1 cellular context compared by ENCODE assay signal in genomic region chr19:16801599-16801998, GRCh38.
TF ChIP-seq lines count a peak whose summit lies in the region.

No MANE protein-coding gene starts in this region.

TF ChIP-seq in HEK293, 187 proteins besides CTCF, POLR2A, EP300 and RAD21 (continued from another document):
- TF ChIP-seq, protein P1, sequence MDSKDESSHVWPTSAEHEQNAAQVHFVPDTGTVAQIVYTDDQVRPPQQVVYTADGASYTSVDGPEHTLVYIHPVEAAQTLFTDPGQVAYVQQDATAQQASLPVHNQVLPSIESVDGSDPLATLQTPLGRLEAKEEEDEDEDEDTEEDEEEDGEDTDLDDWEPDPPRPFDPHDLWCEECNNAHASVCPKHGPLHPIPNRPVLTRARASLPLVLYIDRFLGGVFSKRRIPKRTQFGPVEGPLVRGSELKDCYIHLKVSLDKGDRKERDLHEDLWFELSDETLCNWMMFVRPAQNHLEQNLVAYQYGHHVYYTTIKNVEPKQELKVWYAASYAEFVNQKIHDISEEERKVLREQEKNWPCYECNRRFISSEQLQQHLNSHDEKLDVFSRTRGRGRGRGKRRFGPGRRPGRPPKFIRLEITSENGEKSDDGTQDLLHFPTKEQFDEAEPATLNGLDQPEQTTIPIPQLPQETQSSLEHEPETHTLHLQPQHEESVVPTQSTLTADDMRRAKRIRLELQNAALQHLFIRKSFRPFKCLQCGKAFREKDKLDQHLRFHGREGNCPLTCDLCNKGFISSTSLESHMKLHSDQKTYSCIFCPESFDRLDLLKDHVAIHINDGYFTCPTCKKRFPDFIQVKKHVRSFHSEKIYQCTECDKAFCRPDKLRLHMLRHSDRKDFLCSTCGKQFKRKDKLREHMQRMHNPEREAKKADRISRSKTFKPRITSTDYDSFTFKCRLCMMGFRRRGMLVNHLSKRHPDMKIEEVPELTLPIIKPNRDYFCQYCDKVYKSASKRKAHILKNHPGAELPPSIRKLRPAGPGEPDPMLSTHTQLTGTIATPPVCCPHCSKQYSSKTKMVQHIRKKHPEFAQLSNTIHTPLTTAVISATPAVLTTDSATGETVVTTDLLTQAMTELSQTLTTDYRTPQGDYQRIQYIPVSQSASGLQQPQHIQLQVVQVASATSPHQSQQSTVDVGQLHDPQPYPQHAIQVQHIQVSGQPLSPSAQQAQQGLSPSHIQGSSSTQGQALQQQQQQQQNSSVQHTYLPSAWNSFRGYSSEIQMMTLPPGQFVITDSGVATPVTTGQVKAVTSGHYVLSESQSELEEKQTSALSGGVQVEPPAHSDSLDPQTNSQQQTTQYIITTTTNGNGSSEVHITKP (tag by site-specific recombination; IDR thresholded peaks at IDR 0.05): peak; percentile 55
- TF ChIP-seq ZNF169 (tag by site-specific recombination; IDR thresholded peaks at IDR 0.05) (no peak), WT1 (tag by site-specific recombination; IDR thresholded peaks at IDR 0.05) (peak; percentile 75), ZNF792 (tag by site-specific recombination; IDR thresholded peaks at IDR 0.05) (0 out of 2 replicates have a peak, but pooled peaks have one; percentile 43), ZNF366 (tag by site-specific recombination; conservative IDR thresholded peaks at IDR 0.05) (peak; percentile 73), ZNF394 (tag by site-specific recombination; IDR thresholded peaks at IDR 0.05; ENCODE audit: borderline replicate concordance) (peak; percentile 72; the same call in 1 of the 2 replicates), SP2 (tag by site-specific recombination; IDR thresholded peaks at IDR 0.05) (peak; percentile 35), ZNF529 (tag by site-specific recombination; IDR thresholded peaks at IDR 0.05; ENCODE audit: insufficient replicate concordance) (no peak), ZNF623 (tag by site-specific recombination; IDR thresholded peaks at IDR 0.05) (0 out of 2 replicates have a peak, but pooled peaks have one; percentile 15), ZNF24 (tag by site-specific recombination; IDR thresholded peaks at IDR 0.05) (peak; percentile 37; the same call in 1 of the 2 replicates), ZNF600 (tag by site-specific recombination; IDR thresholded peaks at IDR 0.05) (peak; percentile 94), BCL11A (tag by site-specific recombination; IDR thresholded peaks at IDR 0.05; ENCODE audit: low read depth) (0 out of 2 replicates have a peak, but pooled peaks have one; percentile 24), ZBTB17 (tag by site-specific recombination; IDR thresholded peaks at IDR 0.05) (peak; percentile 79), ZNF184 (tag by site-specific recombination; IDR thresholded peaks at IDR 0.05) (peak; percentile 75), ZNF639 (tag by site-specific recombination; IDR thresholded peaks at IDR 0.05) (0 out of 2 replicates have a peak, but pooled peaks have one; percentile 39), ZNF561 (tag by site-specific recombination; IDR thresholded peaks at IDR 0.05; ENCODE audit: borderline replicate concordance) (peak; percentile 53; the same call in 1 of the 2 replicates), KLF8 (tag by site-specific recombination; IDR thresholded peaks at IDR 0.05) (0 out of 2 replicates have a peak, but pooled peaks have one; percentile 35), ZNF280C (tag by site-specific recombination; IDR thresholded peaks at IDR 0.05) (no peak), ZNF660 (tag by site-specific recombination; IDR thresholded peaks at IDR 0.05) (no peak), GLIS1 (tag by site-specific recombination; IDR thresholded peaks at IDR 0.05) (peak; percentile 99)
- TF ChIP-seq, protein P2, sequence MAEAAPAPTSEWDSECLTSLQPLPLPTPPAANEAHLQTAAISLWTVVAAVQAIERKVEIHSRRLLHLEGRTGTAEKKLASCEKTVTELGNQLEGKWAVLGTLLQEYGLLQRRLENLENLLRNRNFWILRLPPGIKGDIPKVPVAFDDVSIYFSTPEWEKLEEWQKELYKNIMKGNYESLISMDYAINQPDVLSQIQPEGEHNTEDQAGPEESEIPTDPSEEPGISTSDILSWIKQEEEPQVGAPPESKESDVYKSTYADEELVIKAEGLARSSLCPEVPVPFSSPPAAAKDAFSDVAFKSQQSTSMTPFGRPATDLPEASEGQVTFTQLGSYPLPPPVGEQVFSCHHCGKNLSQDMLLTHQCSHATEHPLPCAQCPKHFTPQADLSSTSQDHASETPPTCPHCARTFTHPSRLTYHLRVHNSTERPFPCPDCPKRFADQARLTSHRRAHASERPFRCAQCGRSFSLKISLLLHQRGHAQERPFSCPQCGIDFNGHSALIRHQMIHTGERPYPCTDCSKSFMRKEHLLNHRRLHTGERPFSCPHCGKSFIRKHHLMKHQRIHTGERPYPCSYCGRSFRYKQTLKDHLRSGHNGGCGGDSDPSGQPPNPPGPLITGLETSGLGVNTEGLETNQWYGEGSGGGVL (tag by site-specific recombination; IDR thresholded peaks at IDR 0.05): peak; percentile 67; the same call in 1 of the 2 replicates
- TF ChIP-seq, protein P3, sequence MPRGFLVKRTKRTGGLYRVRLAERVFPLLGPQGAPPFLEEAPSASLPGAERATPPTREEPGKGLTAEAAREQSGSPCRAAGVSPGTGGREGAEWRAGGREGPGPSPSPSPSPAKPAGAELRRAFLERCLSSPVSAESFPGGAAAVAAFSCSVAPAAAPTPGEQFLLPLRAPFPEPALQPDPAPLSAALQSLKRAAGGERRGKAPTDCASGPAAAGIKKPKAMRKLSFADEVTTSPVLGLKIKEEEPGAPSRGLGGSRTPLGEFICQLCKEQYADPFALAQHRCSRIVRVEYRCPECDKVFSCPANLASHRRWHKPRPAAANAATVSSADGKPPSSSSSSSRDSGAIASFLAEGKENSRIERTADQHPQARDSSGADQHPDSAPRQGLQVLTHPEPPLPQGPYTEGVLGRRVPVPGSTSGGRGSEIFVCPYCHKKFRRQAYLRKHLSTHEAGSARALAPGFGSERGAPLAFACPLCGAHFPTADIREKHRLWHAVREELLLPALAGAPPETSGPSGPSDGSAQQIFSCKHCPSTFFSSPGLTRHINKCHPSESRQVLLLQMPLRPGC (tag by site-specific recombination; IDR thresholded peaks at IDR 0.05): 0 out of 2 replicates have a peak, but pooled peaks have one; percentile 35
